15 cellular contexts compared by ENCODE assay signal in genomic region chr20:35497780-35498189, GRCh38. TPM values are rescaled to one million over a fixed set of nuclear protein-coding genes. Genes with fewer than 3 reads are reported as not detected.
A peak's percentile ranks its signal among the peaks of the same experiment; 100 is the strongest.
DNase-seq lines count a peak whose midpoint lies in the region; ATAC-seq and TF ChIP-seq lines count a peak whose summit lies in the region.
"Had no signal": no experiment of that assay in that cellular context is flagged by ENCODE, and none has a peak within 500 bp of the region (broad histone marks: within the 10 kb centered on the region; RNA-seq: fewer than 3 reads in every experiment).

No MANE protein-coding gene starts in this region.

- H3K36me3 ChIP-seq in heart left ventricle: peaks cover 0 to 100% (median 95%) of the 10 kb centered on the region in 9 donors
- peaks cover 42 to 100% (median 87%) of the 10 kb centered on the region in 4 donors for H3K36me3 ChIP-seq in upper lobe of left lung

- no peak for TF ChIP-seq EP300 in upper lobe of left lung (IDR thresholded peaks at IDR 0.05)

- H3K27ac Mint-ChIP-seq in brain: peak overlapping the region in 3 of 5 experiments; percentile 36 to 83 (median 72)
- no peak overlapping the region for H3K27ac Mint-ChIP-seq in HFFc6
- H3K27ac Mint-ChIP-seq in T-helper 2 cell treated with Interferon-gamma antibody and Interleukin-4, amounts not matched to agents 5 μg/mL and 100 μg/mL, for 36 hours: no peak overlapping the region
- H3K27ac Mint-ChIP-seq: activated CD4-positive, alpha-beta memory T cell treated with anti-CD3 and anti-CD28 coated beads, Interleukin-2, amount 10 ng/mL, durations not matched to agents 7 days and 5 days; activated naive CD4-positive, alpha-beta T cell treated with anti-CD3 and anti-CD28 coated beads for 36 hours had no signal

- H3K27me3 ChIP-seq in heart left ventricle (no peaks in the 10 kb centered on the region), upper lobe of left lung (no peaks in the 10 kb centered on the region)

- H3K36me3 Mint-ChIP-seq in brain: peaks cover 79% of the 10 kb centered on the region
- peaks cover 36% of the 10 kb centered on the region for H3K36me3 Mint-ChIP-seq in HFFc6 (ENCODE audit: low read depth)
- peaks cover 68% of the 10 kb centered on the region for H3K36me3 Mint-ChIP-seq in T-helper 2 cell treated with Interferon-gamma antibody and Interleukin-4, amounts not matched to agents 5 μg/mL and 100 μg/mL, for 36 hours (ENCODE audit: low read depth)

- DNase-seq in heart left ventricle (peak; percentile 73 to 84 (median 81)), nucleus accumbens (lab: John Stamatoyannopoulos, UW) (peak in 48 of 56 donors; percentile 11 to 81 (median 56)), upper lobe of left lung (peak in 1 of 2 donors; percentile 81), HFFc6 (no peak)
- no peak for DNase-seq in stimulated activated CD4-positive, alpha-beta T cell treated with anti-CD3 and anti-CD28 coated beads, Interleukin-4, amount 100 ng/mL, for 24 hours
- no peak for DNase-seq in T-helper 2 cell treated with Interferon-gamma antibody and Interleukin-4, amounts not matched to agents 5 μg/mL and 100 μg/mL, for 36 hours (ENCODE audit: low spot score)
- DNase-seq: activated CD4-positive, alpha-beta memory T cell treated with anti-CD3 and anti-CD28 coated beads, Interleukin-2, amount 10 ng/mL, durations not matched to agents 7 days and 5 days; activated naive CD4-positive, alpha-beta T cell treated with anti-CD3 and anti-CD28 coated beads for 36 hours; COR-L47; NCI-H1092 treated with DMSO at 0.1 percent for 48 hours; NCI-H524; T1000 had no signal

- H3K27me3 Mint-ChIP-seq in brain (no peaks in the 10 kb centered on the region), HFFc6 (ENCODE audit: insufficient read depth) (peaks cover 1% of the 10 kb centered on the region)
- H3K27me3 Mint-ChIP-seq in T-helper 2 cell treated with Interferon-gamma antibody and Interleukin-4, amounts not matched to agents 5 μg/mL and 100 μg/mL, for 36 hours (ENCODE audit: low read depth): no peaks in the 10 kb centered on the region
- H3K27me3 Mint-ChIP-seq: activated CD4-positive, alpha-beta memory T cell treated with anti-CD3 and anti-CD28 coated beads, Interleukin-2, amount 10 ng/mL, durations not matched to agents 7 days and 5 days had no signal

- TF ChIP-seq CTCF in brain (conservative IDR thresholded peaks at IDR 0.05) (no peak), heart left ventricle (IDR thresholded peaks at IDR 0.05) (peak in 2 of 12 donors; percentile 16 to 29), upper lobe of left lung (IDR thresholded peaks at IDR 0.05) (no peak), HFFc6 (IDR thresholded peaks at IDR 0.05) (no peak)

- H3K9me3 Mint-ChIP-seq in brain (no peaks in the 10 kb centered on the region), HFFc6 (no peaks in the 10 kb centered on the region)
- H3K9me3 Mint-ChIP-seq in T-helper 2 cell treated with Interferon-gamma antibody and Interleukin-4, amounts not matched to agents 5 μg/mL and 100 μg/mL, for 36 hours: no peaks in the 10 kb centered on the region
- H3K9me3 Mint-ChIP-seq: activated CD4-positive, alpha-beta memory T cell treated with anti-CD3 and anti-CD28 coated beads, Interleukin-2, amount 10 ng/mL, durations not matched to agents 7 days and 5 days; activated naive CD4-positive, alpha-beta T cell treated with anti-CD3 and anti-CD28 coated beads for 36 hours had no signal

- no peaks in the 10 kb centered on the region for H3K4me1 Mint-ChIP-seq in brain
- H3K4me1 Mint-ChIP-seq in HFFc6 (ENCODE audit: low read depth): no peaks in the 10 kb centered on the region
- peaks cover 9% of the 10 kb centered on the region for H3K4me1 Mint-ChIP-seq in T-helper 2 cell treated with Interferon-gamma antibody and Interleukin-4, amounts not matched to agents 5 μg/mL and 100 μg/mL, for 36 hours (ENCODE audit: low read depth)

- TF ChIP-seq POLR2A in heart left ventricle (IDR thresholded peaks at IDR 0.05) (no peak), upper lobe of left lung (IDR thresholded peaks at IDR 0.05) (no peak)

- no peaks in the 10 kb centered on the region for H3K9me3 ChIP-seq in heart left ventricle
- no peaks in the 10 kb centered on the region for H3K9me3 ChIP-seq in upper lobe of left lung

- H3K4me1 ChIP-seq in heart left ventricle (peaks cover 0 to 11% (median 5%) of the 10 kb centered on the region in 12 donors), upper lobe of left lung (no peaks in the 10 kb centered on the region)
- H3K4me1 ChIP-seq: parathyroid adenoma had no signal

- no peak overlapping the region for H3K4me3 ChIP-seq in heart left ventricle
- no peak overlapping the region for H3K4me3 ChIP-seq in upper lobe of left lung

- WGBS in heart left ventricle, 4 donors: 68 to 90% (median 82%) methylated on average over 6 to 9 of the region's 9 CpGs
- 76 to 91% methylated on average over 7 to 8 of the region's 9 CpGs for WGBS in upper lobe of left lung, 2 donors

- H3K27ac ChIP-seq in heart left ventricle (peak overlapping the region in 7 of 12 donors; percentile 10 to 69 (median 43)), upper lobe of left lung (no peak overlapping the region)
- H3K27ac ChIP-seq: parathyroid adenoma had no signal

- ATAC-seq in heart left ventricle: peak; percentile 82 to 96 (median 92)
- peak; percentile 40 to 95 for ATAC-seq in upper lobe of left lung (ENCODE audit: low FRiP score in 2 of 2)

- H3K4me3 Mint-ChIP-seq in brain: no peak overlapping the region
- H3K4me3 Mint-ChIP-seq in HFFc6: no peak overlapping the region
- no peak overlapping the region for H3K4me3 Mint-ChIP-seq in T-helper 2 cell treated with Interferon-gamma antibody and Interleukin-4, amounts not matched to agents 5 μg/mL and 100 μg/mL, for 36 hours
- H3K4me3 Mint-ChIP-seq: activated CD4-positive, alpha-beta memory T cell treated with anti-CD3 and anti-CD28 coated beads, Interleukin-2, amount 10 ng/mL, durations not matched to agents 7 days and 5 days; activated naive CD4-positive, alpha-beta T cell treated with anti-CD3 and anti-CD28 coated beads for 36 hours had no signal

- intact Hi-C loops in heart left ventricle (cut with DNase I): no loop called here

RNA-seq across cellular contexts. Expression of gene C20orf173, which starts 31.7 kb away (rescaled TPM):
- polyA plus RNA-seq in brain (ENCODE audit: insufficient read depth, low read depth, low replicate concordance): not detected
- total RNA-seq in heart left ventricle: not detected
- polyA plus RNA-seq in heart left ventricle: not detected
- not detected for total RNA-seq in upper lobe of left lung
- total RNA-seq in HFFc6 (2021; fragmentation: NEBNext Ultra II Directional; extraction: Animal tissue kit (Norgen Biotek cat#: 25700)): not detected
- total RNA-seq: activated CD4-positive, alpha-beta memory T cell treated with anti-CD3 and anti-CD28 coated beads, Interleukin-2, amount 10 ng/mL, durations not matched to agents 7 days and 5 days; activated naive CD4-positive, alpha-beta T cell treated with anti-CD3 and anti-CD28 coated beads for 36 hours; liver had no signal
- polyA plus RNA-seq: liver had no signal

RNA-seq across cellular contexts. Expression of gene CEP250, which starts 42.4 kb away (rescaled TPM):
- polyA plus RNA-seq in brain (ENCODE audit: insufficient read depth, low read depth, low replicate concordance) (49.7 TPM), heart left ventricle (10 to 100 TPM; 11.4 to 13.0 TPM)
- total RNA-seq in heart left ventricle (10 to 100 TPM; 11.6 to 21.4 (median 15.4) TPM), upper lobe of left lung (10 to 100 TPM; 15.4 to 66.6 (median 29.6) TPM)
- total RNA-seq in HFFc6 (2021; fragmentation: NEBNext Ultra II Directional; extraction: Animal tissue kit (Norgen Biotek cat#: 25700)): 10 to 100 TPM; 18.3 to 26.3 (median 22.9) TPM

RNA-seq across cellular contexts. Expression of gene ERGIC3, which starts 44.1 kb away (rescaled TPM):
- polyA plus RNA-seq in brain (ENCODE audit: insufficient read depth, low read depth, low replicate concordance) (404 TPM), heart left ventricle (100 to 1,000 TPM in 1 of 2 donors, 10 to 100 TPM in 1; 69.8 to 120 TPM)
- total RNA-seq in heart left ventricle (100 to 1,000 TPM in 5 of 9 donors, 10 to 100 TPM in 4; 83.9 to 152 (median 101) TPM), upper lobe of left lung (100 to 1,000 TPM; 115 to 223 (median 179) TPM)
- 100 to 1,000 TPM; 231 to 275 (median 239) TPM for total RNA-seq in HFFc6 (2021; fragmentation: NEBNext Ultra II Directional; extraction: Animal tissue kit (Norgen Biotek cat#: 25700))

RNA-seq across cellular contexts. Expression of gene GDF5, which starts 59.8 kb away (rescaled TPM):
- polyA plus RNA-seq in brain (ENCODE audit: insufficient read depth, low read depth, low replicate concordance) (0.25 TPM), heart left ventricle (under 1 TPM in 1 of 2 donors, not detected in 1; 0.14 TPM)
- total RNA-seq in heart left ventricle (1 to 10 TPM in 1 of 9 donors, under 1 TPM in 2, not detected in 6; 0.12 to 1.1 (median 0.24) TPM), upper lobe of left lung (1 to 10 TPM in 2 of 6 donors, under 1 TPM in 3, not detected in 1; 0.14 to 1.9 (median 0.59) TPM)
- total RNA-seq in HFFc6 (2021; fragmentation: NEBNext Ultra II Directional; extraction: Animal tissue kit (Norgen Biotek cat#: 25700)): under 1 TPM; 0.20 to 0.47 (median 0.35) TPM
- total RNA-seq: activated naive CD4-positive, alpha-beta T cell treated with anti-CD3 and anti-CD28 coated beads for 36 hours; liver had no signal
- polyA plus RNA-seq: liver had no signal

Comparison
In these comparisons a context has a peak if more than half of its experiments do, and no peak if none do; other contexts are left out.
1. H3K27ac Mint-ChIP-seq: peak in brain (3 of 5); none in HFFc6 (single experiment) and T-helper 2 cell treated with Interferon-gamma antibody and Interleukin-4, amounts not matched to agents 5 μg/mL and 100 μg/mL, for 36 hours (single experiment).
2. DNase-seq: peak in heart left ventricle (5 of 5) and nucleus accumbens (48 of 56); none in stimulated activated CD4-positive, alpha-beta T cell treated with anti-CD3 and anti-CD28 coated beads, Interleukin-4, amount 100 ng/mL, for 24 hours (single experiment), HFFc6 (single experiment) and T-helper 2 cell treated with Interferon-gamma antibody and Interleukin-4, amounts not matched to agents 5 μg/mL and 100 μg/mL, for 36 hours (single experiment).
3. H3K27ac ChIP-seq: peak in heart left ventricle (7 of 12); none in upper lobe of left lung (0 of 4).